Comparison of ENCODE assay signal across 14 cellular contexts in the genomic region with DNA sequence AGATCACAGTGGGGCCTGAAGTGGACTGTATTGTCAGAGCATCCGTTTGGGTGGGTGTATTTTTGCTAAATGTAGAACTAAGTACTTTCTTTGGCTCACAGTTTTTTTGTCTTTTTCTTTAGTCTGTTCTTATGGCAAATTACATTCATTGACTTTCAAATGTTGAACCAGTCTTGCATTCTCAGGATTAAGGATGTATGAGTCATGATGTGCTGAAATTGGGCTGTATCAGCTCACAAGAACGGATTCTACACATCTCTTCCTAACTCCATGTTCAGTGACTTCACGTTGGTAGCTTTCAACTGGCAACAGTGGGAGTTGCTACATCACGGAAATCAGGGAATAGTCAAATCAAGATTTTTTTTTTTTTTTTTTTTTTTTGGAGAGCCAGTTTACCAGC.
DNase-seq lines count a peak whose midpoint lies in the region; ATAC-seq and TF ChIP-seq lines count a peak whose summit lies in the region.
"Had no signal": no experiment of that assay in that cellular context is flagged by ENCODE, and none has a peak within 500 bp of the region (broad histone marks: within the 10 kb centered on the region; RNA-seq: fewer than 3 reads in every experiment).

No MANE protein-coding gene starts in this region.

- H3K27ac Mint-ChIP-seq in chondrocyte (ENCODE audit: unreplicated experiment) (peak overlapping the region; percentile 79), T-helper 17 cell (no peak overlapping the region)
- H3K27ac Mint-ChIP-seq: stimulated activated naive B cell treated with anti-CD40 and anti-IgM and Interleukin-4, amounts not matched to agents 10 μg/mL and 1 μg/mL and 100 μg/mL, for 72 hours had no signal

- peaks cover 16% of the 10 kb centered on the region for H3K4me1 ChIP-seq in mucosa of descending colon (ENCODE audit: low read depth)

- H3K4me3 Mint-ChIP-seq in chondrocyte (ENCODE audit: unreplicated experiment): no peak overlapping the region
- H3K4me3 Mint-ChIP-seq in T-helper 17 cell: no peak overlapping the region
- H3K4me3 Mint-ChIP-seq: CD4-positive, alpha-beta memory T cell; stimulated activated naive B cell treated with anti-CD40 and anti-IgM and Interleukin-4, amounts not matched to agents 10 μg/mL and 1 μg/mL and 100 μg/mL, for 72 hours had no signal

- DNase-seq in AG09319 (ENCODE audit: extremely low read depth, low read depth) (peak; percentile 24), MV-4-11 (lab: John Stamatoyannopoulos, UW) (peak; percentile 56), chondrocyte (ENCODE audit: low spot score) (no peak), myocyte (ENCODE audit: low read depth) (peak; percentile 55), mucosa of descending colon (no peak), activated T-cell treated with anti-CD3 and anti-CD28 coated beads for 4 hours (no peak), T-helper 17 cell (no peak)
- DNase-seq: adrenal gland; CD4-positive, alpha-beta memory T cell; effector memory CD4-positive, alpha-beta T cell; NCI-H2171 treated with DMSO at 0.1 percent for 48 hours; Peyer's patch; stimulated activated naive B cell treated with anti-CD40 and anti-IgM and Interleukin-4, amounts not matched to agents 10 μg/mL and 1 μg/mL and 100 μg/mL, for 72 hours had no signal

- no peaks in the 10 kb centered on the region for H3K9me3 ChIP-seq in mucosa of descending colon
- no peaks in the 10 kb centered on the region for H3K9me3 ChIP-seq in T-helper 17 cell (ENCODE audit: control insufficient read depth, low read length, poor library complexity, severe bottlenecking)
- H3K9me3 ChIP-seq: adrenal gland, Peyer's patch had no signal

- peaks cover 6% of the 10 kb centered on the region for H3K9me3 Mint-ChIP-seq in chondrocyte (ENCODE audit: low read depth)

- no peaks in the 10 kb centered on the region for H3K36me3 ChIP-seq in mucosa of descending colon (ENCODE audit: low read depth)
- H3K36me3 ChIP-seq: adrenal gland had no signal

- H3K4me1 Mint-ChIP-seq in chondrocyte (ENCODE audit: low read depth) (peaks cover 44% of the 10 kb centered on the region), T-helper 17 cell (peaks cover 9% of the 10 kb centered on the region)

- H3K4me3 ChIP-seq in mucosa of descending colon: no peak overlapping the region
- H3K4me3 ChIP-seq: adrenal gland, Peyer's patch had no signal

- no peak for TF ChIP-seq CTCF in AG09319 (IDR thresholded peaks at IDR 0.05; ENCODE audit: low read depth, low read length)
- no peak for TF ChIP-seq CTCF in chondrocyte (IDR thresholded peaks at IDR 0.05)
- TF ChIP-seq CTCF in mucosa of descending colon (IDR thresholded peaks at IDR 0.05): no peak

- H3K27me3 Mint-ChIP-seq in chondrocyte (ENCODE audit: low read depth) (no peaks in the 10 kb centered on the region), T-helper 17 cell (no peaks in the 10 kb centered on the region)
- H3K27me3 Mint-ChIP-seq: CD4-positive, alpha-beta memory T cell; stimulated activated naive B cell treated with anti-CD40 and anti-IgM and Interleukin-4, amounts not matched to agents 10 μg/mL and 1 μg/mL and 100 μg/mL, for 72 hours had no signal

- intact Hi-C loops in mucosa of descending colon (cut with DNase I, micrococcal nuclease): no loop called here

- ATAC-seq in mucosa of descending colon (no peak), GM19455 (IDR thresholded peaks at IDR 0.05; ENCODE audit: unreplicated experiment) (no peak), T-helper 17 cell (no peak)
- ATAC-seq: stimulated activated naive B cell treated with anti-CD40 and anti-IgM and Interleukin-4, amounts not matched to agents 10 μg/mL and 1 μg/mL and 100 μg/mL, for 72 hours had no signal

- H3K36me3 Mint-ChIP-seq in chondrocyte (ENCODE audit: low read depth) (peaks cover 13% of the 10 kb centered on the region), T-helper 17 cell (ENCODE audit: low read depth) (peaks cover 5% of the 10 kb centered on the region)

Comparison
In these comparisons a context has a peak if more than half of its experiments do, and no peak if none do; other contexts are left out.
1. DNase-seq: peak in AG09319 (single experiment), MV-4-11 (single experiment) and myocyte (single experiment); none in chondrocyte (single experiment), mucosa of descending colon (0 of 3), activated T-cell treated with anti-CD3 and anti-CD28 coated beads for 4 hours (single experiment) and T-helper 17 cell (0 of 3).